Comparison of ENCODE assay signal across 13 cellular contexts in the genomic region with DNA sequence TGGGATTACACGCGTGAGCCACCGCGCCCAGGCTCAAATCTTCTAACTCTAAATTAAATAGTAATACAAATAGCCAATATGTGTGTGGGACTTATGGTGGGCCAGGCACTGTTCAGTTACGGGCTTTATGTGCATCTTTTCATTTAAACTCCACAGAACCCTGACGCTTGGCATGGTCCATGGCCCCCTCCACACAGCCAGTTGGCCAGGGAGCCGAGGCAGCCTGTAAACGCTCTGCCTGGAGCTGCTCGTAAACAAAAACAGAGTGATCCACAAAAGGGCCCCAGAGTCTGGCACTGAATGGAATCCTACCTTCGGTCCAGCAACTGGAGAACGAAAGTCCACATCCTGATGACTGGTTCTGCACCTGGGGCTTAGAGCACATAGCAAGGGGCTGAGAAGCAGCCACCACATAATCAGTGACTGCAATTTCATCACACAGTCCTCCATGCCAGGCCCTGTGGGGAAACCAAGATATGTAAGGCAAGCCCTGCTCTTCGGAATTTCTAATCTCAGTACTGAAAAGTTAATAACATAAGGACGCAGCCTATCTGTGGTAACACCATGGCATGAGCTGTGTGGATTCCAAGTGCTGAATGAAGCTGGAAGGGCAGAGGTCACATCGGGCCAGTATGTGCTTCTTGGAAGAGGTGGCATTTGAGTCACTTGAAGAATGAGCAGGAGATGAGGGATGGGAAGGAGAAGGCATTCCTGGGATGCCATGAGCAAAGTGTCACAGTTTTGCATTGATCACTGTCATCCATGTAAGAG. TPM values are rescaled to one million over a fixed set of nuclear protein-coding genes. Genes with fewer than 3 reads are reported as not detected.
DNase-seq lines count a peak whose midpoint lies in the region; TF ChIP-seq lines count a peak whose summit lies in the region.
"Had no signal": no experiment of that assay in that cellular context is flagged by ENCODE, and none has a peak within 500 bp of the region (broad histone marks: within the 10 kb centered on the region; RNA-seq: fewer than 3 reads in every experiment).

No MANE protein-coding gene starts in this region.

- H3K4me1 ChIP-seq in neural progenitor cell, result peaks cover 4% of the 10 kb centered on the region

- peaks cover 8% of the 10 kb centered on the region for H3F3A ChIP-seq in neural progenitor cell (ENCODE audit: low read depth)

- H4K20me1 ChIP-seq in neural progenitor cell (ENCODE audit: low read depth), result no peaks in the 10 kb centered on the region

- H3K36me3 ChIP-seq in neural progenitor cell, result no peaks in the 10 kb centered on the region
- H3K36me3 ChIP-seq: thyroid gland had no signal

- H3K27ac ChIP-seq in neural progenitor cell, result no peak overlapping the region
- H3K27ac ChIP-seq: thyroid gland had no signal

- no peaks in the 10 kb centered on the region for H3K27me3 ChIP-seq in neural progenitor cell
- H3K27me3 ChIP-seq: thyroid gland had no signal

- H3K9ac ChIP-seq in neural progenitor cell, result no peak overlapping the region

- no peak overlapping the region for H3K4me3 Mint-ChIP-seq in neural progenitor cell
- no peak overlapping the region for H3K4me3 Mint-ChIP-seq in activated naive CD4-positive, alpha-beta T cell treated with anti-CD3 and anti-CD28 coated beads, Interleukin-2, amount 10 ng/mL, durations not matched to agents 7 days and 5 days
- H3K4me3 Mint-ChIP-seq: activated naive CD4-positive, alpha-beta T cell treated with anti-CD3 and anti-CD28 coated beads for 36 hours; CD4-positive, CD25-positive, alpha-beta regulatory T cell; IgD-negative memory B cell had no signal

- no peak for TF ChIP-seq CTCF in neural progenitor cell (IDR thresholded peaks at IDR 0.05)

- H3K4me3 ChIP-seq in neural progenitor cell, result no peak overlapping the region
- H3K4me3 ChIP-seq: thyroid gland had no signal

- H3K9me3 ChIP-seq in neural progenitor cell (ENCODE audit: low read depth), result no peaks in the 10 kb centered on the region
- H3K9me3 ChIP-seq: thyroid gland had no signal

- DNase-seq in GM03348 (ENCODE audit: low spot score) (peak; percentile 65), astrocyte of the hippocampus (ENCODE audit: low read depth, low spot score) (peak; percentile 56), neural progenitor cell (ENCODE audit: low spot score) (peak; percentile 11), SHP77 (lab: John Stamatoyannopoulos, UW) (no peak), NCI-H1417 (lab: John Stamatoyannopoulos, UW) (no peak)
- DNase-seq in activated naive CD4-positive, alpha-beta T cell treated with anti-CD3 and anti-CD28 coated beads, Interleukin-2, amount 10 ng/mL, durations not matched to agents 7 days and 5 days, result no peak
- DNase-seq: activated CD4-positive, alpha-beta T cell treated with anti-CD3 and anti-CD28 coated beads for 1 hour; activated naive CD4-positive, alpha-beta T cell treated with anti-CD3 and anti-CD28 coated beads for 36 hours; CD4-positive, CD25-positive, alpha-beta regulatory T cell; NCI-H2171 treated with DMSO at 0.1 percent for 48 hours; stimulated activated CD4-positive, alpha-beta T cell treated with anti-CD3 and anti-CD28 coated beads, Interleukin-4, amount 100 ng/mL, for 1 hour; thyroid gland had no signal

- no peaks in the 10 kb centered on the region for H3K79me2 ChIP-seq in neural progenitor cell (ENCODE audit: low read depth)

- no peak overlapping the region for H3K4me2 ChIP-seq in neural progenitor cell

- H3K36me3 Mint-ChIP-seq in neural progenitor cell, result no peaks in the 10 kb centered on the region
- no peaks in the 10 kb centered on the region for H3K36me3 Mint-ChIP-seq in activated naive CD4-positive, alpha-beta T cell treated with anti-CD3 and anti-CD28 coated beads, Interleukin-2, amount 10 ng/mL, durations not matched to agents 7 days and 5 days
- H3K36me3 Mint-ChIP-seq: CD4-positive, CD25-positive, alpha-beta regulatory T cell; IgD-negative memory B cell had no signal

- peaks cover 4% of the 10 kb centered on the region for H3K27me3 Mint-ChIP-seq in neural progenitor cell (ENCODE audit: insufficient read depth, low read depth)
- peaks cover 33% of the 10 kb centered on the region for H3K27me3 Mint-ChIP-seq in activated naive CD4-positive, alpha-beta T cell treated with anti-CD3 and anti-CD28 coated beads, Interleukin-2, amount 10 ng/mL, durations not matched to agents 7 days and 5 days
- H3K27me3 Mint-ChIP-seq: CD4-positive, CD25-positive, alpha-beta regulatory T cell; IgD-negative memory B cell had no signal

- H2AFZ ChIP-seq in neural progenitor cell (replicated peaks), result no peak overlapping the region

- no peaks in the 10 kb centered on the region for H3K9me3 Mint-ChIP-seq in neural progenitor cell
- H3K9me3 Mint-ChIP-seq in activated naive CD4-positive, alpha-beta T cell treated with anti-CD3 and anti-CD28 coated beads, Interleukin-2, amount 10 ng/mL, durations not matched to agents 7 days and 5 days, result no peaks in the 10 kb centered on the region
- H3K9me3 Mint-ChIP-seq: activated naive CD4-positive, alpha-beta T cell treated with anti-CD3 and anti-CD28 coated beads for 36 hours; CD4-positive, CD25-positive, alpha-beta regulatory T cell; IgD-negative memory B cell had no signal

- peaks cover 19% of the 10 kb centered on the region for H3K4me1 Mint-ChIP-seq in neural progenitor cell
- no peaks in the 10 kb centered on the region for H3K4me1 Mint-ChIP-seq in activated naive CD4-positive, alpha-beta T cell treated with anti-CD3 and anti-CD28 coated beads, Interleukin-2, amount 10 ng/mL, durations not matched to agents 7 days and 5 days

- CTCF ChIA-PET in activated naive CD4-positive, alpha-beta T cell treated with anti-CD3 and anti-CD28 coated beads, Interleukin-2, amount 10 ng/mL, durations not matched to agents 7 days and 5 days (lab: Charles Lee), result interaction anchor here (1.5 kb wide), 1 partner anchor 71 kb away, joined by 5 read pairs; no protein-coding TSS in a partner anchor

- H3K27ac Mint-ChIP-seq in neural progenitor cell, result no peak overlapping the region
- no peak overlapping the region for H3K27ac Mint-ChIP-seq in activated naive CD4-positive, alpha-beta T cell treated with anti-CD3 and anti-CD28 coated beads, Interleukin-2, amount 10 ng/mL, durations not matched to agents 7 days and 5 days
- H3K27ac Mint-ChIP-seq: activated naive CD4-positive, alpha-beta T cell treated with anti-CD3 and anti-CD28 coated beads for 36 hours; IgD-negative memory B cell had no signal

RNA-seq across cellular contexts. Expression of a gene that starts 13.5 kb away (rescaled TPM):
- not detected in 2 replicates for total RNA-seq in neural progenitor cell (ENCODE audit: low replicate concordance)

RNA-seq across cellular contexts. Expression of a gene that starts 20.1 kb away (rescaled TPM):
- total RNA-seq in neural progenitor cell (ENCODE audit: low replicate concordance), result 0.96 TPM in 1 of 2 replicates, not detected in the other
- total RNA-seq: activated naive CD4-positive, alpha-beta T cell treated with anti-CD3 and anti-CD28 coated beads for 36 hours; CD4-positive, CD25-positive, alpha-beta regulatory T cell; thyroid gland had no signal

RNA-seq across cellular contexts. Expression of a gene that starts 27.8 kb away (rescaled TPM):
- total RNA-seq in neural progenitor cell (ENCODE audit: low replicate concordance), result 0.30 and 0.65 TPM in 2 replicates

RNA-seq across cellular contexts. Expression of a gene that starts 43.7 kb away (rescaled TPM):
- 202 and 232 TPM in 2 replicates for total RNA-seq in neural progenitor cell (ENCODE audit: low replicate concordance)

RNA-seq across cellular contexts. Expression of a gene that starts 48.5 kb away (rescaled TPM):
- total RNA-seq in neural progenitor cell (ENCODE audit: low replicate concordance), result 29.6 and 29.8 TPM in 2 replicates

Comparison
In these comparisons a context has a peak if more than half of its experiments do, and no peak if none do; other contexts are left out.
1. DNase-seq: peak in GM03348 (single experiment), astrocyte of the hippocampus (single experiment) and neural progenitor cell (single experiment); none in activated naive CD4-positive, alpha-beta T cell treated with anti-CD3 and anti-CD28 coated beads, Interleukin-2, amount 10 ng/mL, durations not matched to agents 7 days and 5 days (single experiment), SHP77 (0 of 2) and NCI-H1417 (0 of 3).